8 cellular contexts compared by ENCODE assay signal in genomic region chr20:1118336-1119127, GRCh38. TPM values are rescaled to one million over a fixed set of nuclear protein-coding genes. Genes with fewer than 3 reads are reported as not detected.
DNase-seq lines count a peak whose midpoint lies in the region; ATAC-seq and TF ChIP-seq lines count a peak whose summit lies in the region.

PSMF1 (plus strand) TSS chr20:1118602; CDS start chr20:1118774, 172 bp downstream.

- peaks cover 10% of the 10 kb centered on the region; the same call in 1 of the 2 replicates for H3K4me1 ChIP-seq in GM23338 (ENCODE audit: insufficient read depth)

- H3K79me2 ChIP-seq in GM23338 (replicated peaks; ENCODE audit: insufficient read depth) = peaks cover 49% of the 10 kb centered on the region

- DNase-seq in Daoy (ENCODE audit: low read depth) (peak; percentile 96), GM23338 (ENCODE audit: low spot score) (peak; percentile 96), LHCN-M2 (ENCODE audit: low read depth) (peak; percentile 86), RPMI8226 (peak; percentile 97), fibroblast of mammary gland (ENCODE audit: low read depth) (peak; percentile 87), natural killer cell (peak; percentile 95)
- peak; percentile 91 for DNase-seq in stimulated activated naive CD4-positive, alpha-beta T cell treated with Interleukin-2 at 50 U/mL for 16 hours (lab: John Stamatoyannopoulos, UW)

- TF ChIP-seq CTCF in GM23338 (conservative IDR thresholded peaks at IDR 0.05; ENCODE audit: low read depth in 2 of 2) (0 out of 4 replicates have a peak, but pooled peaks of 1 of the 2 experiments have one; percentile 1), fibroblast of mammary gland (conservative IDR thresholded peaks at IDR 0.05; ENCODE audit: control insufficient read depth, insufficient read depth, low read depth, low read length) (no peak), natural killer cell (IDR thresholded peaks at IDR 0.05) (peak; percentile 11)

- H3K27ac ChIP-seq in GM23338 (ENCODE audit: low read depth) = peak within 1 kb of the TSS; percentile 90; the same call in 1 of the 2 replicates

- intact Hi-C loops in natural killer cell (cut with micrococcal nuclease) = loop anchor here (1.0 to 10.0 kb wide), 2 partner anchors 349 to 1356 kb away; partner anchors contain the start of gene SNRPB

- H2AFZ ChIP-seq in GM23338 = peak within 1 kb of the TSS; percentile 91; the same call in 1 of the 2 replicates

- ATAC-seq in GM23338 = peak; percentile 93
- ATAC-seq in activated T-helper 17 cell treated with anti-CD3 and anti-CD28 coated beads, Interleukin-2, amount 50 U/mL, for 72 hours (replicated peaks) = peak; percentile 98
- ATAC-seq in natural killer cell = peak; percentile 96 to 99 (median 97)

- H3K4me3 ChIP-seq in GM23338 (peak within 1 kb of the TSS; percentile 95), fibroblast of mammary gland (ENCODE audit: control insufficient read depth, low read depth, low read length) (peak within 1 kb of the TSS; percentile 98)

- H3K27me3 ChIP-seq in GM23338 (ENCODE audit: insufficient read depth) = no peaks in the 10 kb centered on the region

- H3K4me3 Mint-ChIP-seq in GM23338 = peak within 1 kb of the TSS; percentile 97
- H3K4me3 Mint-ChIP-seq in activated T-helper 17 cell treated with anti-CD3 and anti-CD28 coated beads, Interleukin-2, amount 50 U/mL, for 72 hours = peak within 1 kb of the TSS; percentile 93
- H3K4me3 Mint-ChIP-seq in natural killer cell = peak within 1 kb of the TSS; percentile 94

- H3K4me2 ChIP-seq in GM23338 = peak within 1 kb of the TSS; percentile 95

- H3K27ac Mint-ChIP-seq in GM23338 (peak within 1 kb of the TSS; percentile 88), natural killer cell (peak within 1 kb of the TSS; percentile 79 to 88)
- peak within 1 kb of the TSS; percentile 96 for H3K27ac Mint-ChIP-seq in activated T-helper 17 cell treated with anti-CD3 and anti-CD28 coated beads, Interleukin-2, amount 50 U/mL, for 72 hours

- H3F3A ChIP-seq in GM23338 (replicated peaks; ENCODE audit: low read depth) = no peaks in the 10 kb centered on the region

- H3K36me3 Mint-ChIP-seq in GM23338 (ENCODE audit: low read depth) (peaks cover 12% of the 10 kb centered on the region; the same call in 2 of the 3 replicates), natural killer cell (no peaks in the 10 kb centered on the region)
- peaks cover 46% of the 10 kb centered on the region for H3K36me3 Mint-ChIP-seq in activated T-helper 17 cell treated with anti-CD3 and anti-CD28 coated beads, Interleukin-2, amount 50 U/mL, for 72 hours (ENCODE audit: low read depth)

- H4K20me1 ChIP-seq in GM23338 (replicated peaks; ENCODE audit: insufficient read depth) = peaks cover 26% of the 10 kb centered on the region

- H3K9me3 Mint-ChIP-seq in GM23338 (peaks cover 3% of the 10 kb centered on the region; the same call in 2 of the 3 replicates), natural killer cell (no peaks in the 10 kb centered on the region)
- H3K9me3 Mint-ChIP-seq in activated T-helper 17 cell treated with anti-CD3 and anti-CD28 coated beads, Interleukin-2, amount 50 U/mL, for 72 hours = no peaks in the 10 kb centered on the region

- H3K4me1 Mint-ChIP-seq in GM23338 (peaks cover 32% of the 10 kb centered on the region), natural killer cell (peaks cover 54 to 56% of the 10 kb centered on the region in 2 donors)
- peaks cover 40% of the 10 kb centered on the region for H3K4me1 Mint-ChIP-seq in activated T-helper 17 cell treated with anti-CD3 and anti-CD28 coated beads, Interleukin-2, amount 50 U/mL, for 72 hours

- H3K9me2 ChIP-seq in GM23338 (ENCODE audit: insufficient read depth) = no peaks in the 10 kb centered on the region

- H3K27me3 Mint-ChIP-seq in GM23338 (ENCODE audit: insufficient read depth, low read depth, poor library complexity) = peaks cover 4% of the 10 kb centered on the region
- H3K27me3 Mint-ChIP-seq in activated T-helper 17 cell treated with anti-CD3 and anti-CD28 coated beads, Interleukin-2, amount 50 U/mL, for 72 hours = no peaks in the 10 kb centered on the region
- H3K27me3 Mint-ChIP-seq in natural killer cell (ENCODE audit: low read depth in 2 of 2) = no peaks in the 10 kb centered on the region

- no peaks in the 10 kb centered on the region for H3K36me3 ChIP-seq in GM23338 (ENCODE audit: insufficient read depth)

TF ChIP-seq in GM23338, 12 proteins besides CTCF, POLR2A, EP300 and RAD21 (continues in another document):
- TF ChIP-seq STAT1 (IDR thresholded peaks at IDR 0.05; ENCODE audit: unreplicated experiment) (no peak), CREB1 (CRISPR knock-in tag; IDR thresholded peaks at IDR 0.05; ENCODE audit: low read depth) (peak; percentile 89), ZNF114 (CRISPR knock-in tag; IDR thresholded peaks at IDR 0.05) (0 out of 2 replicates have a peak, but pooled peaks have one; percentile 14), EZH2phosphoT487 (IDR thresholded peaks at IDR 0.05; ENCODE audit: unreplicated experiment) (no peak), NANOG (IDR thresholded peaks at IDR 0.05; ENCODE audit: borderline replicate concordance) (no peak), POLR2AphosphoS5 (IDR thresholded peaks at IDR 0.05; ENCODE audit: low read depth) (peak; percentile 75), JUNB (IDR thresholded peaks at IDR 0.05; ENCODE audit: unreplicated experiment) (no peak), ZNF331 (CRISPR knock-in tag; IDR thresholded peaks at IDR 0.05; ENCODE audit: low read depth) (peak; percentile 16; the same call in 1 of the 2 replicates)
- TF ChIP-seq, protein P1, sequence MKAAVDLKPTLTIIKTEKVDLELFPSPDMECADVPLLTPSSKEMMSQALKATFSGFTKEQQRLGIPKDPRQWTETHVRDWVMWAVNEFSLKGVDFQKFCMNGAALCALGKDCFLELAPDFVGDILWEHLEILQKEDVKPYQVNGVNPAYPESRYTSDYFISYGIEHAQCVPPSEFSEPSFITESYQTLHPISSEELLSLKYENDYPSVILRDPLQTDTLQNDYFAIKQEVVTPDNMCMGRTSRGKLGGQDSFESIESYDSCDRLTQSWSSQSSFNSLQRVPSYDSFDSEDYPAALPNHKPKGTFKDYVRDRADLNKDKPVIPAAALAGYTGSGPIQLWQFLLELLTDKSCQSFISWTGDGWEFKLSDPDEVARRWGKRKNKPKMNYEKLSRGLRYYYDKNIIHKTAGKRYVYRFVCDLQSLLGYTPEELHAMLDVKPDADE (IDR thresholded peaks at IDR 0.05) = peak; percentile 81

RNA-seq across cellular contexts. Expression of gene PSMF1, which starts in this region (rescaled TPM):
- 71.8 and 102 TPM in 2 replicates for total RNA-seq in Daoy (2014; rRNA removed; shearing (Covaris generic))
- total RNA-seq in GM23338 (2014; rRNA removed; shearing (Covaris generic)) = 46.5 and 84.2 TPM in 2 replicates
- polyA plus RNA-seq in GM23338 (2016; fragmentation: Nextera tagmentation; extraction: Ambion mirVana) = 70.4 and 73.7 TPM in 2 replicates
- 95.1 and 142 TPM in 2 replicates for total RNA-seq in LHCN-M2 (2014; rRNA removed)
- polyA plus RNA-seq in LHCN-M2 (2012) = 139 TPM
- 100 to 1,000 TPM; 102 to 168 TPM for total RNA-seq in activated T-helper 17 cell treated with anti-CD3 and anti-CD28 coated beads, Interleukin-2, amount 50 U/mL, for 72 hours
- total RNA-seq in natural killer cell = 100 to 1,000 TPM in 2 of 3 donors, 10 to 100 TPM in 1; 97.1 to 107 (median 101) TPM

Comparison
In these comparisons a context has a peak if more than half of its experiments do, and no peak if none do; other contexts are left out.
1. Peak in every context shown above with its lines: DNase-seq, ATAC-seq, H3K4me3 ChIP-seq and H3K27ac ChIP-seq.